Comparison of ENCODE assay signal across 18 cellular contexts in the genomic region with DNA sequence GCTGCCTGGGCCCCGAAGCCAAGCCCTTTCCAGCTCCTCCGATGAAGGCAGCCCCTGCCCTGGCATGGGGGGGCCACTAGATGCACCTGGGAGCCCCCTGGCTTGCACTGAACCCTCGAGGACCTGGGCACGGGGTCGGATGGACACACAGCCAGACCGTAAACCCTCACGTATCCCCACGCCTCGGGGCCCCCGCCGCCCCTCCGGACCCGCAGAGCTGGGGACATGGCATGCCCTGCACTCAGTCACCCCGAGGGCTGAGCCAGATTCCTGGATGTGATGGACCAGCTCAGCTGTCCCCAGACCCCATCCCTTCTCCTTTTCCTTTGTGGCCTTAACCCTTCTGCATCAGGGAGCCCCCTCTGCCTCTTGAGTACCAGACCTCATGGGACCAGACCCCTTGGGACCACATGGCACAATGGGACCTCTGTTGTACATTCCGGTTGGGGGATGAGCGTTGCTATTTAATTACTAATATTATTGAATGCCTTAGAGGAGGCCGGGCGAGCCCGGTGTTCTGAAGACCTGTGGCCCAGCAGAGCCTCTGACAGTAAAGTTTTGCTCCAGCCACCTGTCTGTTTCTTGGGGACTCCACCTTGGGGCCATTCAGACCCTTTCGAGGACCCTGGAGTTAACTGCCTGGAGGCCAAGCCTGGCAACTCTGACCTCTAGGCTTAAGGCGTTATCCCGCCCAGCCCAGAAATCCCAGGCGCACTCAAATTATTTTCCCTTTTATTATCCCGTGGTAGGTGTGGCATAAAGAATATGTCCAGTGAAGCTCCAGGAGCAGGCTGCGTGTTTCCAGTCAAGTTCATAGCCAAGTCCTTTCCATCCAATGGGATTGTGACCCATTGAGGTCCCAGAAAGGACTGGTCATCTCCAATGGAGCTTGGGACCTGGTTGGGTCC. TPM values are rescaled to one million over a fixed set of nuclear protein-coding genes. Genes with fewer than 3 reads are reported as not detected.
DNase-seq lines count a peak whose midpoint lies in the region; ATAC-seq and TF ChIP-seq lines count a peak whose summit lies in the region.
"Had no signal": no experiment of that assay in that cellular context is flagged by ENCODE, and none has a peak within 500 bp of the region (broad histone marks: within the 10 kb centered on the region; RNA-seq: fewer than 3 reads in every experiment).

No MANE protein-coding gene starts in this region.

- H3K4ac ChIP-seq in trophoblast cell (ENCODE audit: low read depth, low read length), result no peak overlapping the region

- H4K12ac ChIP-seq in trophoblast cell (ENCODE audit: low read depth, low read length), result no peak overlapping the region

- H3K9ac ChIP-seq in neural progenitor cell, result no peak overlapping the region
- H3K9ac ChIP-seq in trophoblast cell (ENCODE audit: low read length), result no peak overlapping the region

- H3K27ac Mint-ChIP-seq in dendritic cell treated with granulocyte-macrophage colony-stimulating factor and Interleukin-4, amounts not matched to agents 40 ng/mL and 50 ng/mL, for 4 days, result peak overlapping the region; percentile 82
- no peak overlapping the region for H3K27ac Mint-ChIP-seq in neural progenitor cell
- H3K27ac Mint-ChIP-seq: activated CD4-positive, alpha-beta T cell treated with anti-CD3 and anti-CD28 coated beads for 36 hours; B cell; T-helper 2 cell treated with Interferon-gamma antibody and Interleukin-4, amounts not matched to agents 5 μg/mL and 100 μg/mL, for 36 hours had no signal

- no peak overlapping the region for H2BK12ac ChIP-seq in trophoblast cell (ENCODE audit: low read length)

- no peaks in the 10 kb centered on the region for H3K36me3 ChIP-seq in neural progenitor cell
- H3K36me3 ChIP-seq in transverse colon, result no peaks in the 10 kb centered on the region
- H3K36me3 ChIP-seq in trophoblast cell (ENCODE audit: control insufficient read depth in 1 of 2, insufficient read depth in 2 of 2, low read length in 2 of 2), result peaks cover 7 to 9% of the 10 kb centered on the region in 2 experiments
- H3K36me3 ChIP-seq: right lobe of liver had no signal

- no peak overlapping the region for H3K4me3 Mint-ChIP-seq in dendritic cell treated with granulocyte-macrophage colony-stimulating factor and Interleukin-4, amounts not matched to agents 40 ng/mL and 50 ng/mL, for 4 days
- H3K4me3 Mint-ChIP-seq in neural progenitor cell, result peak overlapping the region; percentile 43
- H3K4me3 Mint-ChIP-seq: activated CD4-positive, alpha-beta T cell treated with anti-CD3 and anti-CD28 coated beads for 36 hours; B cell; T-helper 2 cell treated with Interferon-gamma antibody and Interleukin-4, amounts not matched to agents 5 μg/mL and 100 μg/mL, for 36 hours had no signal

- H3K18ac ChIP-seq in trophoblast cell (ENCODE audit: low read length), result no peak overlapping the region

- intact Hi-C loops in dendritic cell treated with granulocyte-macrophage colony-stimulating factor and Interleukin-4, amounts not matched to agents 40 ng/mL and 50 ng/mL, for 4 days (cut with micrococcal nuclease), result loop anchor here (5.0 kb wide), 1 partner anchor 75 kb away; a partner anchor contains a TSS
- intact Hi-C loops in transverse colon (cut with DNase I; ENCODE audit: low total_unique reads), result no loop called here

- H3K4me2 ChIP-seq in neural progenitor cell, result no peak overlapping the region
- no peak overlapping the region for H3K4me2 ChIP-seq in trophoblast cell (ENCODE audit: low read length)

- peaks cover 65% of the 10 kb centered on the region for H3K27me3 ChIP-seq in neural progenitor cell
- H3K27me3 ChIP-seq in transverse colon, result peaks cover 42% of the 10 kb centered on the region
- peaks cover 31% of the 10 kb centered on the region for H3K27me3 ChIP-seq in trophoblast cell (ENCODE audit: insufficient read depth, low read length)

- no peak overlapping the region for H4K8ac ChIP-seq in trophoblast cell (ENCODE audit: low read depth, low read length)

- no peak for TF ChIP-seq EP300 in transverse colon (IDR thresholded peaks at IDR 0.05; ENCODE audit: low read depth)

- peaks cover 3% of the 10 kb centered on the region for H3K79me1 ChIP-seq in trophoblast cell (ENCODE audit: low read length)

- no peaks in the 10 kb centered on the region for H3K9me3 Mint-ChIP-seq in dendritic cell treated with granulocyte-macrophage colony-stimulating factor and Interleukin-4, amounts not matched to agents 40 ng/mL and 50 ng/mL, for 4 days
- H3K9me3 Mint-ChIP-seq in neural progenitor cell, result peaks cover 3% of the 10 kb centered on the region
- H3K9me3 Mint-ChIP-seq: T-helper 2 cell treated with Interferon-gamma antibody and Interleukin-4, amounts not matched to agents 5 μg/mL and 100 μg/mL, for 36 hours had no signal

- H2AFZ ChIP-seq in neural progenitor cell (replicated peaks) (no peak overlapping the region), trophoblast cell (ENCODE audit: insufficient read depth, low read length, poor library complexity) (no peak overlapping the region)

- H3K23ac ChIP-seq in trophoblast cell (ENCODE audit: low read length), result no peak overlapping the region

- peaks cover 43% of the 10 kb centered on the region for H3K27me3 Mint-ChIP-seq in dendritic cell treated with granulocyte-macrophage colony-stimulating factor and Interleukin-4, amounts not matched to agents 40 ng/mL and 50 ng/mL, for 4 days
- peaks cover 29% of the 10 kb centered on the region for H3K27me3 Mint-ChIP-seq in neural progenitor cell (ENCODE audit: insufficient read depth, low read depth)

- WGBS in transverse colon (ENCODE audit: low coverage in 1 of 2), 2 donors, result 84% methylated on average over 25 of the region's 25 CpGs; no CpG with 5 or more reads in 1 of the 2 donors
- WGBS in trophoblast cell (ENCODE audit: extremely low coverage, insufficient coverage, insufficient read length), result no CpG with 5 or more reads among the region's 25 CpGs

- no peak for TF ChIP-seq POLR2A in transverse colon (IDR thresholded peaks at IDR 0.05)

- no peak overlapping the region for H3K4me3 ChIP-seq in neural progenitor cell
- H3K4me3 ChIP-seq in transverse colon, result no peak overlapping the region
- H3K4me3 ChIP-seq in trophoblast cell (ENCODE audit: low read depth, low read length), result no peak overlapping the region
- H3K4me3 ChIP-seq: right lobe of liver had no signal

- no peak overlapping the region for H4K91ac ChIP-seq in trophoblast cell (ENCODE audit: low read depth, low read length)

- H2BK120ac ChIP-seq in trophoblast cell (ENCODE audit: insufficient read depth, low read length, poor library complexity), result no peak overlapping the region

- no peaks in the 10 kb centered on the region for H3K9me3 ChIP-seq in neural progenitor cell (ENCODE audit: low read depth)
- no peaks in the 10 kb centered on the region for H3K9me3 ChIP-seq in transverse colon
- H3K9me3 ChIP-seq in trophoblast cell (ENCODE audit: insufficient read depth, low read depth, low read length), result peaks cover 3% of the 10 kb centered on the region
- H3K9me3 ChIP-seq: right lobe of liver had no signal

- H3K4me1 Mint-ChIP-seq in dendritic cell treated with granulocyte-macrophage colony-stimulating factor and Interleukin-4, amounts not matched to agents 40 ng/mL and 50 ng/mL, for 4 days (ENCODE audit: low read depth), result peaks cover 88% of the 10 kb centered on the region
- H3K4me1 Mint-ChIP-seq in neural progenitor cell, result peaks cover 45% of the 10 kb centered on the region

- H4K20me1 ChIP-seq in neural progenitor cell (ENCODE audit: low read depth), result peaks cover 31% of the 10 kb centered on the region

- no peak for TF ChIP-seq CTCF in GM13976 (IDR thresholded peaks at IDR 0.05; ENCODE audit: borderline replicate concordance, control extremely low read depth, extremely low read depth, insufficient read depth, missing control alignments)
- no peak for TF ChIP-seq CTCF in neural progenitor cell (IDR thresholded peaks at IDR 0.05)
- no peak for TF ChIP-seq CTCF in transverse colon (IDR thresholded peaks at IDR 0.05)

- H3K4me1 ChIP-seq in neural progenitor cell (peaks cover 13% of the 10 kb centered on the region), transverse colon (peaks cover 61 to 86% (median 74%) of the 10 kb centered on the region in 4 donors), trophoblast cell (ENCODE audit: control insufficient read depth in 1 of 2, insufficient read depth in 2 of 2, low read length in 2 of 2) (peaks cover 27 to 36% of the 10 kb centered on the region in 2 experiments)

- H3K27ac ChIP-seq in neural progenitor cell (no peak overlapping the region), transverse colon (peak overlapping the region in 2 of 4 donors; percentile 85 to 96), trophoblast cell (ENCODE audit: low read depth, low read length) (no peak overlapping the region)
- H3K27ac ChIP-seq: right lobe of liver had no signal

- no peak overlapping the region for H2AK5ac ChIP-seq in trophoblast cell (ENCODE audit: low read length)

- no peak overlapping the region for H3K14ac ChIP-seq in trophoblast cell (ENCODE audit: low read length)

- ATAC-seq in HG03159 (IDR thresholded peaks at IDR 0.05; ENCODE audit: unreplicated experiment) (no peak), GM21515 (IDR thresholded peaks at IDR 0.05; ENCODE audit: unreplicated experiment) (no peak)
- ATAC-seq: esophagus mucosa had no signal

- in situ Hi-C loops in GM13976 (cut with MboI; ENCODE audit: low sequenced_read_pairs, unreplicated experiment) (no loop called here), transverse colon (cut with MboI; ENCODE audit: low pct_ligation_motif_present in 1 of 4, low pct_unique_long_range_greater_than_20kb in 1 of 4, low sequenced_read_pairs in 3 of 4) (no loop called here)

- peak; percentile 17 for DNase-seq in 8988T
- peak; percentile 36 for DNase-seq in GM13976 (ENCODE audit: low spot score)
- DNase-seq in neural progenitor cell (ENCODE audit: low spot score), result no peak
- DNase-seq in transverse colon, result no peak
- no peak for DNase-seq in trophoblast cell
- DNase-seq: DMS79 treated with DMSO at 0.1 percent for 48 hours; kidney glomerular epithelial cell; NCI-H82; stimulated activated CD4-positive, alpha-beta T cell treated with anti-CD3 and anti-CD28 coated beads, Interleukin-4, amount 100 ng/mL, for 4 hours had no signal

- H3K36me3 Mint-ChIP-seq in dendritic cell treated with granulocyte-macrophage colony-stimulating factor and Interleukin-4, amounts not matched to agents 40 ng/mL and 50 ng/mL, for 4 days (ENCODE audit: low read depth), result peaks cover 79% of the 10 kb centered on the region
- no peaks in the 10 kb centered on the region for H3K36me3 Mint-ChIP-seq in neural progenitor cell

- H3K79me2 ChIP-seq in neural progenitor cell (ENCODE audit: low read depth) (no peaks in the 10 kb centered on the region), trophoblast cell (ENCODE audit: control insufficient read depth, insufficient read depth, low read length, poor library complexity) (peaks cover under 1% of the 10 kb centered on the region)

- no peak overlapping the region for H2BK5ac ChIP-seq in trophoblast cell (ENCODE audit: low read depth, low read length, poor library complexity)

- H3F3A ChIP-seq in neural progenitor cell (ENCODE audit: low read depth), result peaks cover 20% of the 10 kb centered on the region

RNA-seq across cellular contexts. Expression of a gene that starts 3.0 kb away (rescaled TPM):
- 0.09 and 0.26 TPM in 2 replicates for total RNA-seq in neural progenitor cell (ENCODE audit: low replicate concordance)
- total RNA-seq in transverse colon, result 1 to 10 TPM in 3 of 4 donors, not detected in 1; 1.2 to 5.0 (median 2.4) TPM
- polyA plus RNA-seq in trophoblast cell (2013), result 1.1 and 1.2 TPM in 2 replicates
- total RNA-seq: H4 had no signal

RNA-seq across cellular contexts. Expression of a gene that starts 6.0 kb away (rescaled TPM):
- total RNA-seq in neural progenitor cell (ENCODE audit: low replicate concordance) (0.95 and 5.1 TPM in 2 replicates), transverse colon (10 to 100 TPM; 21.1 to 81.0 (median 43.6) TPM)
- polyA plus RNA-seq in trophoblast cell (2013), result 14.6 and 14.7 TPM in 2 replicates
- total RNA-seq: B cell had no signal

RNA-seq across cellular contexts. Expression of a gene that starts 44.4 kb away (rescaled TPM):
- total RNA-seq in neural progenitor cell (ENCODE audit: low replicate concordance) (281 and 379 TPM in 2 replicates), transverse colon (100 to 1,000 TPM; 196 to 318 (median 205) TPM)
- 256 and 260 TPM in 2 replicates for polyA plus RNA-seq in trophoblast cell (2013)

RNA-seq across cellular contexts. Expression of a gene that starts 44.7 kb away (rescaled TPM):
- total RNA-seq in neural progenitor cell (ENCODE audit: low replicate concordance) (16.3 and 78.8 TPM in 2 replicates), transverse colon (100 to 1,000 TPM in 1 of 4 donors, 10 to 100 TPM in 3; 20.9 to 131 (median 31.5) TPM)
- 25.9 and 28.0 TPM in 2 replicates for polyA plus RNA-seq in trophoblast cell (2013)

Comparison
In these comparisons a context has a peak if more than half of its experiments do, and no peak if none do; other contexts are left out.
1. DNase-seq: peak in 8988T (single experiment) and GM13976 (single experiment); none in neural progenitor cell (single experiment), transverse colon (single experiment) and trophoblast cell (0 of 2).